ENCODE assay signal across 25 cellular contexts in the genomic region with DNA sequence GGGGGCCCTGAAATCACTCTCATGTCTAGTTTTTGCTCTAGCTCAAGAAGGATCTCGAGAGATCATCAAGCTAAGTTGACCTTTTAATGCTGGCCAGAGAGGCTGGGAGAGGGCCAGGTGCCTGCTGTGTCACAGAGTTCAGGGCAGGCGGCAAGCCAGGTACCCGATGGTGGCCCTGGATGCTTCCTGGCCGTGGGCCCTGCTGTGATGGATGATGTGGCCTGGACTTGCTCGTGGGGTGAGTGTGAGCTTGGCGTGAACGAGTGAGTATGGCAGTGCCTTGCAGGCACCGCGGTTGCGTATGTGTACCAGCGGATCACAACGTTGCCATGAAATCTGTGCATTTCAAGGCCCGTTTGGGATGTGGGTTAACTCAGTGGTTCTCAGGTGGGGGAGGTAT. TPM values are rescaled to one million over a fixed set of nuclear protein-coding genes. Genes with fewer than 3 reads are reported as not detected.
DNase-seq lines count a peak whose midpoint lies in the region; ATAC-seq, FAIRE-seq and TF ChIP-seq lines count a peak whose summit lies in the region.
"Had no signal": no experiment of that assay in that cellular context is flagged by ENCODE, and none has a peak within 500 bp of the region (broad histone marks: within the 10 kb centered on the region; RNA-seq: fewer than 3 reads in every experiment).

No MANE protein-coding gene starts in this region.

- H3K4me2 ChIP-seq in astrocyte (ENCODE audit: low read length), result no peak overlapping the region

- no peaks in the 10 kb centered on the region for H3K4me1 ChIP-seq in astrocyte (ENCODE audit: insufficient read depth, low read length)

- H3K27me3 ChIP-seq in astrocyte (ENCODE audit: insufficient read depth, low read length), result peaks cover 34% of the 10 kb centered on the region
- H3K27me3 ChIP-seq: colonic mucosa, stomach had no signal

- peaks cover 56% of the 10 kb centered on the region for H3K27me3 Mint-ChIP-seq in astrocyte (ENCODE audit: low read depth, unreplicated experiment)
- H3K27me3 Mint-ChIP-seq in natural killer cell treated with Interleukin-12 subunit alpha and Interleukin-12 subunit beta and Interleukin-15 and Interleukin-18, amount 100 ng/mL, for 72 hours, result no peaks in the 10 kb centered on the region
- H3K27me3 Mint-ChIP-seq in nephron progenitor cell (ENCODE audit: low read depth, poor library complexity), result peaks cover 36% of the 10 kb centered on the region

- H3K4me3 ChIP-seq in astrocyte (ENCODE audit: insufficient read depth, low read depth, low read length), result no peak overlapping the region
- H3K4me3 ChIP-seq: colonic mucosa, stomach, tibial nerve had no signal

- H4K20me1 ChIP-seq in astrocyte (ENCODE audit: insufficient read depth, low read length), result no peaks in the 10 kb centered on the region

- H2AFZ ChIP-seq in astrocyte (ENCODE audit: low read depth, low read length), result no peak overlapping the region

- no peak overlapping the region for H3K27ac ChIP-seq in astrocyte (ENCODE audit: low read depth, low read length)
- H3K27ac ChIP-seq: colonic mucosa, stomach had no signal

- H3K9ac ChIP-seq in astrocyte (ENCODE audit: low read length), result no peak overlapping the region

- no peaks in the 10 kb centered on the region for H3K9me3 ChIP-seq in astrocyte (ENCODE audit: insufficient read depth, low read depth, low read length)
- H3K9me3 ChIP-seq: colonic mucosa, stomach, tibial nerve had no signal

- H3K36me3 ChIP-seq in astrocyte (ENCODE audit: insufficient read depth, low read length), result no peaks in the 10 kb centered on the region
- H3K36me3 ChIP-seq: colonic mucosa had no signal

- no peaks in the 10 kb centered on the region for H3K79me2 ChIP-seq in astrocyte (ENCODE audit: insufficient read depth, low read length)

- TF ChIP-seq POLR2A in GM19193 (IDR thresholded peaks at IDR 0.05; ENCODE audit: extremely low read depth, insufficient read depth, insufficient read length), result peak; percentile 20

- peak; percentile 7 for DNase-seq in activated T-cell treated with anti-CD3 and anti-CD28 coated beads, Interleukin-2, amount 50 U/mL, for 1 hour
- DNase-seq in activated T-cell treated with anti-CD3 and anti-CD28 coated beads, Interleukin-2, amount 50 U/mL, for 48 hours, result no peak
- DNase-seq in astrocyte (ENCODE audit: low read depth) (no peak), nephron progenitor cell (no peak), midbrain (lab: John Stamatoyannopoulos, UW) (no peak)
- DNase-seq in natural killer cell treated with Interleukin-12 subunit alpha and Interleukin-12 subunit beta and Interleukin-15 and Interleukin-18, amount 100 ng/mL, for 72 hours (ENCODE audit: low spot score), result no peak
- DNase-seq: activated CD4-positive, alpha-beta memory T cell treated with anti-CD3 and anti-CD28 coated beads for 36 hours; AML-193; colonic mucosa; KBM-7; mammary epithelial cell; NCI-H1694; NCI-H69; stimulated activated CD4-positive, alpha-beta T cell treated with anti-CD3 and anti-CD28 coated beads, Interleukin-4, amount 100 ng/mL, for 24 hours; stomach; T-helper 9 cell had no signal

- H3K36me3 Mint-ChIP-seq in astrocyte (ENCODE audit: low read depth, unreplicated experiment) (peaks cover 3% of the 10 kb centered on the region), nephron progenitor cell (ENCODE audit: low read depth) (no peaks in the 10 kb centered on the region)
- peaks cover 70% of the 10 kb centered on the region for H3K36me3 Mint-ChIP-seq in natural killer cell treated with Interleukin-12 subunit alpha and Interleukin-12 subunit beta and Interleukin-15 and Interleukin-18, amount 100 ng/mL, for 72 hours
- H3K36me3 Mint-ChIP-seq: brain, WTC11 had no signal

- no peak for ATAC-seq in natural killer cell treated with Interleukin-12 subunit alpha and Interleukin-12 subunit beta and Interleukin-15 and Interleukin-18, amount 100 ng/mL, for 72 hours
- ATAC-seq in GM18870 (IDR thresholded peaks at IDR 0.05; ENCODE audit: unreplicated experiment), result no peak
- ATAC-seq: Right ventricle myocardium inferior, WTC11 had no signal

- no peak for FAIRE-seq in astrocyte (lab: Jason Lieb, UNC)
- FAIRE-seq: keratinocyte had no signal

- H3K4me1 Mint-ChIP-seq in astrocyte (ENCODE audit: low read depth, unreplicated experiment) (no peaks in the 10 kb centered on the region), nephron progenitor cell (peaks cover 14% of the 10 kb centered on the region)
- peaks cover 71 to 75% of the 10 kb centered on the region in 2 donors for H3K4me1 Mint-ChIP-seq in natural killer cell treated with Interleukin-12 subunit alpha and Interleukin-12 subunit beta and Interleukin-15 and Interleukin-18, amount 100 ng/mL, for 72 hours (ENCODE audit: low read depth in 2 of 2)

- no peak for TF ChIP-seq CTCF in astrocyte (IDR thresholded peaks at IDR 0.05; ENCODE audit: insufficient read depth, low read depth, low read length)
- no peak for TF ChIP-seq CTCF in nephron progenitor cell (IDR thresholded peaks at IDR 0.05)

- peaks cover 11% of the 10 kb centered on the region for H3K9me3 Mint-ChIP-seq in astrocyte (ENCODE audit: unreplicated experiment)
- no peaks in the 10 kb centered on the region for H3K9me3 Mint-ChIP-seq in natural killer cell treated with Interleukin-12 subunit alpha and Interleukin-12 subunit beta and Interleukin-15 and Interleukin-18, amount 100 ng/mL, for 72 hours
- H3K9me3 Mint-ChIP-seq in nephron progenitor cell, result peaks cover 17% of the 10 kb centered on the region
- H3K9me3 Mint-ChIP-seq: activated CD4-positive, alpha-beta memory T cell treated with anti-CD3 and anti-CD28 coated beads for 36 hours; activated T-helper 1 cell treated with anti-CD3 and anti-CD28 coated beads, Interleukin-12 subunit alpha, Interleukin-12 subunit beta, Interleukin-2, Interleukin-4 antibody, amounts not matched to agents 30 ng/mL and 10 ng/mL and 1 ng/mL, durations not matched to agents 14 hours and 24 hours and 36 hours had no signal

- H3K27ac Mint-ChIP-seq in astrocyte (ENCODE audit: unreplicated experiment), result peak overlapping the region; percentile 10
- H3K27ac Mint-ChIP-seq in natural killer cell treated with Interleukin-12 subunit alpha and Interleukin-12 subunit beta and Interleukin-15 and Interleukin-18, amount 100 ng/mL, for 72 hours, result peak overlapping the region; percentile 6 to 80
- H3K27ac Mint-ChIP-seq in nephron progenitor cell, result no peak overlapping the region
- H3K27ac Mint-ChIP-seq: activated CD4-positive, alpha-beta memory T cell treated with anti-CD3 and anti-CD28 coated beads for 36 hours; activated T-helper 1 cell treated with anti-CD3 and anti-CD28 coated beads, Interleukin-12 subunit alpha, Interleukin-12 subunit beta, Interleukin-2, Interleukin-4 antibody, amounts not matched to agents 30 ng/mL and 10 ng/mL and 1 ng/mL, durations not matched to agents 14 hours and 24 hours and 36 hours; brain; WTC11 had no signal

- H3K4me3 Mint-ChIP-seq in astrocyte (ENCODE audit: unreplicated experiment) (no peak overlapping the region), nephron progenitor cell (no peak overlapping the region)
- peak overlapping the region; percentile 34 for H3K4me3 Mint-ChIP-seq in natural killer cell treated with Interleukin-12 subunit alpha and Interleukin-12 subunit beta and Interleukin-15 and Interleukin-18, amount 100 ng/mL, for 72 hours
- H3K4me3 Mint-ChIP-seq: activated CD4-positive, alpha-beta memory T cell treated with anti-CD3 and anti-CD28 coated beads for 36 hours; activated T-helper 1 cell treated with anti-CD3 and anti-CD28 coated beads, Interleukin-12 subunit alpha, Interleukin-12 subunit beta, Interleukin-2, Interleukin-4 antibody, amounts not matched to agents 30 ng/mL and 10 ng/mL and 1 ng/mL, durations not matched to agents 14 hours and 24 hours and 36 hours; brain; WTC11 had no signal

RNA-seq across cellular contexts. Expression of a gene that starts 7.4 kb away (rescaled TPM):
- total RNA-seq in astrocyte, result 0.41 and 0.59 TPM in 2 replicates
- total RNA-seq in natural killer cell treated with Interleukin-12 subunit alpha and Interleukin-12 subunit beta and Interleukin-15 and Interleukin-18, amount 100 ng/mL, for 72 hours, result 100 to 1,000 TPM; 198 to 510 TPM
- total RNA-seq: Daoy, mammary epithelial cell had no signal

Comparison
In these comparisons a context has a peak if more than half of its experiments do, and no peak if none do; other contexts are left out.
1. RNA of a gene that starts 7.4 kb away (total RNA-seq): 198 to 510 TPM in natural killer cell treated with Interleukin-12 subunit alpha and Interleukin-12 subunit beta and Interleukin-15 and Interleukin-18, amount 100 ng/mL, for 72 hours; 0.41 to 0.59 TPM in astrocyte; every median in the first group is over 100 times any median in the second.